Comparison of ENCODE assay signal across 8 cellular contexts in the genomic region with DNA sequence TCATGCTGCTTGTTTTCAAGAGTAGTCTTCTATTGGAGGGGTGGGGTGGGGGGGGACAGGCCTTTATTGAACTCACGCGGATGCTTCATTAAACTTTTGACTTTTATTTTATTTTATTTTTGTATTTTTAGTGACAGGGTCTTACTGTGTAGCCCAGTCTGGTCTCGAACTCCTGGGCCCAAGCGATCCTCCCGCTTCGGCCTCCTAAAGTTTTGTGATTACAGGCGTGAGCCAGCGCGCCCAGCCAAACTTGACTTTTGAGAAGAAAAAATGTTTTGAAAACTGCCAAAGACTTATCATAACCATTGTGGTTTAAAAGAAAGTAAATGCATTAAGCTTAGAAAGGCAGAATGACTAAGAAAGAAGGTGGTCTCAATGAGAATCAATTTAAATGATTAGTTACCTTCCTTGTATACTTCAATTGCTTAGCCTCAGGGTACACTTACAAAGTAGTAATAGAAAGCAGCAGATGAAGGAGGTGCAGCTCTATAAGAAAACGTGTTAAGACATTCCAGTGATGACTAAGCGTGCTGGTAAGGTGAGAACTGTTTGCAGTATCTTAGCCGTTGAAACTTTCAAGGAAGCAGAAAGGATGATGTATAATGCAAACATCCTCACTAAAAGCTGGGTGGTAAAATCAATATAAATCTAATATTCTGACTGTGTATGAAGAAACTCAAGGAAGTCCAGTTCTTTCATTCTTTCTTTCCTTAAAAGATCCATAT. TPM values are rescaled to one million over a fixed set of nuclear protein-coding genes. Genes with fewer than 3 reads are reported as not detected.
DNase-seq lines count a peak whose midpoint lies in the region; ATAC-seq and FAIRE-seq lines count a peak whose summit lies in the region.

No MANE protein-coding gene starts in this region.

- peak overlapping the region; percentile 93 for H3K4me2 ChIP-seq in BLaER1

- no peak overlapping the region for H3K27ac ChIP-seq in BLaER1

- H3K36me3 ChIP-seq in BLaER1 (peaks cover 8% of the 10 kb centered on the region; the same call in 1 of the 2 replicates), adipocyte (ENCODE audit: control insufficient read depth, insufficient read depth, low read length, severe bottlenecking) (no peaks in the 10 kb centered on the region)

- H3K4me1 ChIP-seq in BLaER1 (peaks cover 24% of the 10 kb centered on the region), adipocyte (ENCODE audit: control insufficient read depth, insufficient read depth, low read length) (peaks cover 23% of the 10 kb centered on the region)

- no peak for FAIRE-seq in urothelium cell line (lab: Jason Lieb, UNC)

- H3K4me3 ChIP-seq in BLaER1 (peak overlapping the region; percentile 90), adipocyte (ENCODE audit: low read length) (peak overlapping the region; percentile 99)

- peak; percentile 92 for DNase-seq in HT-29 (ENCODE audit: low spot score)
- peak; percentile 63 for DNase-seq in adipocyte (ENCODE audit: low read depth)
- DNase-seq in left kidney (ENCODE audit: low read depth, low spot score) = peak; percentile 21
- peak; percentile 44 for DNase-seq in urothelium cell line (ENCODE audit: low spot score)

- H3K27me3 ChIP-seq in BLaER1 (no peaks in the 10 kb centered on the region), adipocyte (replicated peaks; ENCODE audit: control insufficient read depth, insufficient read depth, low read length) (no peaks in the 10 kb centered on the region)

- H3K9me3 ChIP-seq in BLaER1 (no peaks in the 10 kb centered on the region), adipocyte (ENCODE audit: control insufficient read depth, low read length) (no peaks in the 10 kb centered on the region)

- ATAC-seq in HG02885 (IDR thresholded peaks at IDR 0.05; ENCODE audit: poor library complexity, unreplicated experiment) = no peak
- no peak for ATAC-seq in GM19395 (IDR thresholded peaks at IDR 0.05; ENCODE audit: unreplicated experiment)
- ATAC-seq in GM18520 (IDR thresholded peaks at IDR 0.05; ENCODE audit: unreplicated experiment) = no peak

- H3K9ac ChIP-seq in BLaER1 (peak overlapping the region; percentile 93), adipocyte (ENCODE audit: low read length) (peak overlapping the region; percentile 98)

- peaks cover 49% of the 10 kb centered on the region for H4K20me1 ChIP-seq in BLaER1

RNA-seq across cellular contexts. Expression of a gene that starts 1.2 kb away (rescaled TPM):
- 65.0 and 65.8 TPM in 2 replicates for total RNA-seq in HT-29 (2014; rRNA removed; shearing (Covaris generic))

RNA-seq across cellular contexts. Expression of a gene that starts 10.0 kb away (rescaled TPM):
- total RNA-seq in HT-29 (2014; rRNA removed; shearing (Covaris generic)) = 3.8 and 6.1 TPM in 2 replicates

RNA-seq across cellular contexts. Expression of a gene that starts 27.7 kb away (rescaled TPM):
- total RNA-seq in HT-29 (2014; rRNA removed; shearing (Covaris generic)) = not detected in 2 replicates

RNA-seq across cellular contexts. Expression of a gene that starts 50.9 kb away (rescaled TPM):
- total RNA-seq in HT-29 (2014; rRNA removed; shearing (Covaris generic)) = not detected in 2 replicates

Comparison
In these comparisons a context has a peak if more than half of its experiments do, and no peak if none do; other contexts are left out.
1. DNase-seq: peak in every context shown above with its lines; median percentile 92 in HT-29; 63 in adipocyte; 44 in urothelium cell line; 21 in left kidney.